ENCODE assay signal across 14 cellular contexts in genomic region chr7:18700147-18700546, GRCh38.
DNase-seq lines count a peak whose midpoint lies in the region; ATAC-seq and TF ChIP-seq lines count a peak whose summit lies in the region.
"Had no signal": no experiment of that assay in that cellular context is flagged by ENCODE, and none has a peak within 500 bp of the region (broad histone marks: within the 10 kb centered on the region; RNA-seq: fewer than 3 reads in every experiment).

No MANE protein-coding gene starts in this region.

- H3K4me3 ChIP-seq in osteoblast (ENCODE audit: insufficient read depth, low read length), result no peak overlapping the region

- H3K36me3 ChIP-seq in osteoblast (ENCODE audit: insufficient read depth, low read length), result no peaks in the 10 kb centered on the region

- no peak overlapping the region for H2AFZ ChIP-seq in osteoblast (ENCODE audit: low read length)

- in situ Hi-C loops in SK-MEL-5 (cut with HindIII; ENCODE audit: low pct_unique_long_range_greater_than_20kb, low sequenced_read_pairs), result no loop called here

- H3K4me1 ChIP-seq in osteoblast (ENCODE audit: insufficient read depth, low read length), result no peaks in the 10 kb centered on the region

- no peak overlapping the region for H3K27ac ChIP-seq in osteoblast (ENCODE audit: low read depth, low read length)

- no peak for ATAC-seq in activated CD4-positive, alpha-beta T cell treated with anti-CD3 and anti-CD28 coated beads for 36 hours
- ATAC-seq in HG02885 (IDR thresholded peaks at IDR 0.05; ENCODE audit: poor library complexity, unreplicated experiment), result peak; percentile 67
- ATAC-seq: effector memory CD8-positive, alpha-beta T cell; natural killer cell treated with Interleukin-12 subunit alpha and Interleukin-12 subunit beta and Interleukin-15 and Interleukin-18, amount 100 ng/mL, for 72 hours had no signal

- H3K9me3 Mint-ChIP-seq in activated CD4-positive, alpha-beta T cell treated with anti-CD3 and anti-CD28 coated beads for 36 hours (ENCODE audit: low read depth), result no peaks in the 10 kb centered on the region
- H3K9me3 Mint-ChIP-seq in activated CD4-positive, alpha-beta T cell treated with anti-CD3 and anti-CD28 coated beads, Interleukin-2, amount 10 ng/mL, durations not matched to agents 7 days and 5 days, result no peaks in the 10 kb centered on the region
- H3K9me3 Mint-ChIP-seq: effector memory CD8-positive, alpha-beta T cell; natural killer cell treated with Interleukin-12 subunit alpha and Interleukin-12 subunit beta and Interleukin-15 and Interleukin-18, amount 100 ng/mL, for 72 hours had no signal

- no peaks in the 10 kb centered on the region for H3K9me3 ChIP-seq in osteoblast (ENCODE audit: low read depth, low read length)

- no peaks in the 10 kb centered on the region for H3K27me3 Mint-ChIP-seq in activated CD4-positive, alpha-beta T cell treated with anti-CD3 and anti-CD28 coated beads for 36 hours
- H3K27me3 Mint-ChIP-seq in activated CD4-positive, alpha-beta T cell treated with anti-CD3 and anti-CD28 coated beads, Interleukin-2, amount 10 ng/mL, durations not matched to agents 7 days and 5 days, result no peaks in the 10 kb centered on the region
- H3K27me3 Mint-ChIP-seq: activated naive CD8-positive, alpha-beta T cell; effector memory CD8-positive, alpha-beta T cell; natural killer cell treated with Interleukin-12 subunit alpha and Interleukin-12 subunit beta and Interleukin-15 and Interleukin-18, amount 100 ng/mL, for 72 hours had no signal

- peak; percentile 18 for TF ChIP-seq CTCF in osteoblast (IDR thresholded peaks at IDR 0.05; ENCODE audit: extremely low read depth, low read depth, low read length)

- no peaks in the 10 kb centered on the region for H4K20me1 ChIP-seq in osteoblast (ENCODE audit: insufficient read depth, low read length)

- intact Hi-C loops in activated CD4-positive, alpha-beta T cell treated with anti-CD3 and anti-CD28 coated beads for 36 hours (cut with DNase I, micrococcal nuclease), result no loop called here

- no peak overlapping the region for H3K4me2 ChIP-seq in osteoblast (ENCODE audit: insufficient read depth, low read length)

- POLR2A ChIA-PET in activated CD4-positive, alpha-beta T cell treated with anti-CD3 and anti-CD28 coated beads for 36 hours (lab: Charles Lee), result interaction anchor here (0.7 kb wide), 1 partner anchor 132 kb away, joined by 3 read pairs; no protein-coding TSS in a partner anchor
- POLR2A ChIA-PET in activated CD4-positive, alpha-beta T cell treated with anti-CD3 and anti-CD28 coated beads, Interleukin-2, amount 10 ng/mL, durations not matched to agents 7 days and 5 days (lab: Charles Lee), result no interaction called here

- no peaks in the 10 kb centered on the region for H3K4me1 Mint-ChIP-seq in activated CD4-positive, alpha-beta T cell treated with anti-CD3 and anti-CD28 coated beads for 36 hours
- H3K4me1 Mint-ChIP-seq in activated CD4-positive, alpha-beta T cell treated with anti-CD3 and anti-CD28 coated beads, Interleukin-2, amount 10 ng/mL, durations not matched to agents 7 days and 5 days, result no peaks in the 10 kb centered on the region

- no peak overlapping the region for H3K27ac Mint-ChIP-seq in activated CD4-positive, alpha-beta T cell treated with anti-CD3 and anti-CD28 coated beads for 36 hours
- no peak overlapping the region for H3K27ac Mint-ChIP-seq in activated CD4-positive, alpha-beta T cell treated with anti-CD3 and anti-CD28 coated beads, Interleukin-2, amount 10 ng/mL, durations not matched to agents 7 days and 5 days
- H3K27ac Mint-ChIP-seq: activated naive CD8-positive, alpha-beta T cell; effector memory CD8-positive, alpha-beta T cell; natural killer cell treated with Interleukin-12 subunit alpha and Interleukin-12 subunit beta and Interleukin-15 and Interleukin-18, amount 100 ng/mL, for 72 hours had no signal

- no peaks in the 10 kb centered on the region for H3K79me2 ChIP-seq in osteoblast (ENCODE audit: insufficient read depth, low read length)

- no peak overlapping the region for H3K4me3 Mint-ChIP-seq in activated CD4-positive, alpha-beta T cell treated with anti-CD3 and anti-CD28 coated beads for 36 hours
- H3K4me3 Mint-ChIP-seq in activated CD4-positive, alpha-beta T cell treated with anti-CD3 and anti-CD28 coated beads, Interleukin-2, amount 10 ng/mL, durations not matched to agents 7 days and 5 days, result no peak overlapping the region
- H3K4me3 Mint-ChIP-seq: activated naive CD8-positive, alpha-beta T cell; effector memory CD8-positive, alpha-beta T cell; natural killer cell treated with Interleukin-12 subunit alpha and Interleukin-12 subunit beta and Interleukin-15 and Interleukin-18, amount 100 ng/mL, for 72 hours had no signal

- no peaks in the 10 kb centered on the region for H3K27me3 ChIP-seq in osteoblast (ENCODE audit: insufficient read depth, low read length)

- peak; percentile 19 for DNase-seq in activated CD4-positive, alpha-beta T cell treated with anti-CD3 and anti-CD28 coated beads for 36 hours
- DNase-seq in activated CD4-positive, alpha-beta T cell treated with anti-CD3 and anti-CD28 coated beads, Interleukin-2, amount 10 ng/mL, durations not matched to agents 7 days and 5 days, result no peak
- DNase-seq in SK-MEL-5 (ENCODE audit: low read depth, low spot score) (peak; percentile 28), osteoblast (ENCODE audit: insufficient read length, low spot score, missing footprints) (no peak), NCI-H1930 (lab: John Stamatoyannopoulos, UW) (no peak), nucleus accumbens (lab: John Stamatoyannopoulos, UW) (no peak), T-helper 9 cell (no peak)
- DNase-seq: AML-193; effector memory CD8-positive, alpha-beta T cell; Kasumi-1; stimulated activated CD4-positive, alpha-beta T cell treated with anti-CD3 and anti-CD28 coated beads, Interleukin-2, amount 100 ng/mL, for 24 hours had no signal

- H3K36me3 Mint-ChIP-seq in activated CD4-positive, alpha-beta T cell treated with anti-CD3 and anti-CD28 coated beads for 36 hours (ENCODE audit: low read depth), result no peaks in the 10 kb centered on the region
- no peaks in the 10 kb centered on the region for H3K36me3 Mint-ChIP-seq in activated CD4-positive, alpha-beta T cell treated with anti-CD3 and anti-CD28 coated beads, Interleukin-2, amount 10 ng/mL, durations not matched to agents 7 days and 5 days (ENCODE audit: low read depth)
- H3K36me3 Mint-ChIP-seq: activated naive CD8-positive, alpha-beta T cell; natural killer cell treated with Interleukin-12 subunit alpha and Interleukin-12 subunit beta and Interleukin-15 and Interleukin-18, amount 100 ng/mL, for 72 hours had no signal

- CTCF ChIA-PET in activated CD4-positive, alpha-beta T cell treated with anti-CD3 and anti-CD28 coated beads for 36 hours (lab: Charles Lee), result no interaction called here
- CTCF ChIA-PET in activated CD4-positive, alpha-beta T cell treated with anti-CD3 and anti-CD28 coated beads, Interleukin-2, amount 10 ng/mL, durations not matched to agents 7 days and 5 days (lab: Charles Lee), result no interaction called here

Comparison
In these comparisons a context has a peak if more than half of its experiments do, and no peak if none do; other contexts are left out.
1. DNase-seq: peak in activated CD4-positive, alpha-beta T cell treated with anti-CD3 and anti-CD28 coated beads for 36 hours (single experiment) and SK-MEL-5 (single experiment); none in activated CD4-positive, alpha-beta T cell treated with anti-CD3 and anti-CD28 coated beads, Interleukin-2, amount 10 ng/mL, durations not matched to agents 7 days and 5 days (single experiment), osteoblast (single experiment), NCI-H1930 (0 of 2), nucleus accumbens (0 of 56) and T-helper 9 cell (single experiment).